2 cellular contexts compared by ENCODE assay signal in genomic region chr19:14452303-14452702, GRCh38. TPM values are rescaled to one million over a fixed set of nuclear protein-coding genes. Genes with fewer than 3 reads are reported as not detected.
"Had no signal": no experiment of that assay in that cellular context is flagged by ENCODE, and none has a peak within 500 bp of the region (broad histone marks: within the 10 kb centered on the region; RNA-seq: fewer than 3 reads in every experiment).

No MANE protein-coding gene starts in this region.

RNA-seq across cellular contexts. Expression of gene PTGER1, which starts 22.9 kb away (rescaled TPM):
- total RNA-seq: GM23338, H4 had no signal
